14 cellular contexts compared by ENCODE assay signal in the genomic region with DNA sequence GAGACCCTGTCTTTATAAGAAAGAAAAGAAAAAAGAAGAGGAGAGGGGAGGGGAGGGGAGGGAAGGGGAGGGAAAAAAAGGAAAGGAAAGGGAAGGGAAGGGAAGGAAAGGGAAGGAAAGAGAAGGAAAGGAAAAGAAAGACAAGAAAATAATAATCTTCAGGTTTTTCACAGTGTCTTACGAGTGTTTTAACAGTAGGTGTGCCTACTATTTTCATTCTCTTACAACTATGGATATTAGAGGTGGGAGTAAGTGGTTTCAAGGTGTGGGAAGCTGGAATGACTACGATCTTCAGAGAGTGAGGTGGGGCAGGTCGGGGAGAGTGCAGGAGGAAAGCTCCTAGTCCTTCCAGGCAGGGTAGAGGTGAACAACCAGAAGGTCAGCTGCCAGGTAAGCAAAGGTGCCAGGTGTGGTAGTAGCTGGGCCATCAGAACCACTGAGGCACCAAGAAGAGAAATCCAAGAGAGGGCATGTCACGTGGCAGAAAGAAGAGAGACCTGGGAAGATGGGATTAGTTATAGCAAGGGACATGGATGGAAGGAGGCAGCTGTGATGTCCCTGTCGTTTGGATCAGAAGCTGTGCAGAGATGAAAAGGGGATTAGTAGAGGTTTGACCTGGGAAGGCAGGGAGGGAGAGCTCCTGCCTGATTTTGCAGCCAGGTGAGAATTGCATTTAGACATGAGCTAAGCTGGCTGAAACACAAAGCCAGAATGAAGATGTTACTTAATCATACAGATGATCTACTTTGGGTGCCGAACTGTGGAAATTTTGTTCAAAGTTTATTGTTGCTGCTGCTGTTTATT.
"Had no signal": no experiment of that assay in that cellular context is flagged by ENCODE, and none has a peak within 500 bp of the region (broad histone marks: within the 10 kb centered on the region; RNA-seq: fewer than 3 reads in every experiment).

No MANE protein-coding gene starts in this region.

- H3K36me3 ChIP-seq: adrenal gland, neutrophil had no signal

- H3K4me3 Mint-ChIP-seq: activated CD4-positive, alpha-beta T cell treated with anti-CD3 and anti-CD28 coated beads, Interleukin-2, amount 10 ng/mL, durations not matched to agents 24 days and 14 days; activated naive CD4-positive, alpha-beta T cell treated with anti-CD3 and anti-CD28 coated beads, Interleukin-2, amount 10 ng/mL, durations not matched to agents 7 days and 5 days; activated T-helper 1 cell treated with anti-CD3 and anti-CD28 coated beads, Interleukin-12 subunit alpha, Interleukin-12 subunit beta, Interleukin-2, Interleukin-4 antibody, amounts not matched to agents 30 ng/mL and 10 ng/mL and 1 ng/mL, durations not matched to agents 14 hours and 24 hours and 36 hours; naive thymus-derived CD4-positive, alpha-beta T cell; WTC11 had no signal

- H3K27me3 Mint-ChIP-seq: activated CD4-positive, alpha-beta T cell treated with anti-CD3 and anti-CD28 coated beads, Interleukin-2, amount 10 ng/mL, durations not matched to agents 24 days and 14 days; activated naive CD4-positive, alpha-beta T cell treated with anti-CD3 and anti-CD28 coated beads, Interleukin-2, amount 10 ng/mL, durations not matched to agents 7 days and 5 days; naive thymus-derived CD4-positive, alpha-beta T cell had no signal

- H3K4me3 ChIP-seq: adrenal gland, coronary artery, lung, stomach had no signal

- H3K4me1 ChIP-seq: adrenal gland, stomach had no signal

- H3K27ac Mint-ChIP-seq: activated CD4-positive, alpha-beta T cell treated with anti-CD3 and anti-CD28 coated beads, Interleukin-2, amount 10 ng/mL, durations not matched to agents 24 days and 14 days; activated naive CD4-positive, alpha-beta T cell treated with anti-CD3 and anti-CD28 coated beads, Interleukin-2, amount 10 ng/mL, durations not matched to agents 7 days and 5 days; activated T-helper 1 cell treated with anti-CD3 and anti-CD28 coated beads, Interleukin-12 subunit alpha, Interleukin-12 subunit beta, Interleukin-2, Interleukin-4 antibody, amounts not matched to agents 30 ng/mL and 10 ng/mL and 1 ng/mL, durations not matched to agents 14 hours and 24 hours and 36 hours; WTC11 had no signal

- FAIRE-seq: frontal cortex, keratinocyte had no signal

- H3K9me3 Mint-ChIP-seq: activated CD4-positive, alpha-beta T cell treated with anti-CD3 and anti-CD28 coated beads, Interleukin-2, amount 10 ng/mL, durations not matched to agents 24 days and 14 days; activated naive CD4-positive, alpha-beta T cell treated with anti-CD3 and anti-CD28 coated beads, Interleukin-2, amount 10 ng/mL, durations not matched to agents 7 days and 5 days; activated T-helper 1 cell treated with anti-CD3 and anti-CD28 coated beads, Interleukin-12 subunit alpha, Interleukin-12 subunit beta, Interleukin-2, Interleukin-4 antibody, amounts not matched to agents 30 ng/mL and 10 ng/mL and 1 ng/mL, durations not matched to agents 14 hours and 24 hours and 36 hours; naive thymus-derived CD4-positive, alpha-beta T cell; WTC11 had no signal

- ATAC-seq: naive thymus-derived CD4-positive, alpha-beta T cell; WTC11 had no signal

- H3K36me3 Mint-ChIP-seq: WTC11 had no signal

- H3K27ac ChIP-seq: adrenal gland, coronary artery, neutrophil, stomach had no signal

- DNase-seq: activated CD4-positive, alpha-beta T cell treated with anti-CD3 and anti-CD28 coated beads, Interleukin-2, amount 10 ng/mL, durations not matched to agents 24 days and 14 days; activated naive CD4-positive, alpha-beta T cell treated with anti-CD3 and anti-CD28 coated beads, Interleukin-2, amount 10 ng/mL, durations not matched to agents 7 days and 5 days; adrenal gland; effector memory CD4-positive, alpha-beta T cell; naive thymus-derived CD4-positive, alpha-beta T cell; stimulated activated CD4-positive, alpha-beta T cell treated with anti-CD3 and anti-CD28 coated beads, Interleukin-12 subunit alpha, Interleukin-12 subunit beta, amount 100 ng/mL, for 4 hours; stomach had no signal

- H3K4me1 Mint-ChIP-seq: activated CD4-positive, alpha-beta T cell treated with anti-CD3 and anti-CD28 coated beads, Interleukin-2, amount 10 ng/mL, durations not matched to agents 24 days and 14 days; activated naive CD4-positive, alpha-beta T cell treated with anti-CD3 and anti-CD28 coated beads, Interleukin-2, amount 10 ng/mL, durations not matched to agents 7 days and 5 days; WTC11 had no signal

- H3K27me3 ChIP-seq: adrenal gland, neutrophil, stomach had no signal

- H3K9me3 ChIP-seq: adrenal gland, neutrophil, stomach had no signal
